ENCODE assay signal across 15 cellular contexts in genomic region chr1:97743129-97743528, GRCh38.
"Had no signal": no experiment of that assay in that cellular context is flagged by ENCODE, and none has a peak within 500 bp of the region (broad histone marks: within the 10 kb centered on the region; RNA-seq: fewer than 3 reads in every experiment).

No MANE protein-coding gene starts in this region.

- H3K4me3 ChIP-seq: body of pancreas, left lung had no signal

- H3K4me3 Mint-ChIP-seq: activated CD8-positive, alpha-beta memory T cell treated with anti-CD3 and anti-CD28 coated beads, Interleukin-2, amount 10 ng/mL, durations not matched to agents 7 days and 5 days; activated naive CD4-positive, alpha-beta T cell treated with anti-CD3 and anti-CD28 coated beads, Interleukin-2, amount 50 U/mL, for 24 hours; activated T-cell treated with anti-CD3 and anti-CD28 coated beads, Interleukin-2, amount 50 U/mL, for 24 hours; dendritic cell treated with granulocyte-macrophage colony-stimulating factor and Interleukin-4, amounts not matched to agents 40 ng/mL and 50 ng/mL, for 4 days; nephron progenitor cell; stimulated activated naive CD8-positive, alpha-beta T cell treated with anti-CD3 and anti-CD28 coated beads, Interleukin-15, Interleukin-2, amounts not matched to agents 100 ng/mL and 50 ng/mL, for 24 hours had no signal

- DNase-seq: activated CD4-positive, alpha-beta T cell treated with anti-CD3 and anti-CD28 coated beads for 1 hour; activated CD4-positive, alpha-beta T cell treated with anti-CD3 and anti-CD28 coated beads, Interleukin-2, amount 50 U/mL, for 48 hours; activated CD8-positive, alpha-beta memory T cell treated with anti-CD3 and anti-CD28 coated beads, Interleukin-2, amount 10 ng/mL, durations not matched to agents 7 days and 5 days; activated effector memory CD4-positive, alpha-beta T cell treated with Interleukin-2 at 50 U/mL for 16 hours; activated T-cell treated with anti-CD3 and anti-CD28 coated beads, Interleukin-2, amount 50 U/mL, for 24 hours; body of pancreas; erythroblast; left lung; nephron progenitor cell; stimulated activated CD4-positive, alpha-beta T cell treated with anti-CD3 and anti-CD28 coated beads, Interleukin-15, amount 100 ng/mL, for 24 hours; stimulated activated CD4-positive, alpha-beta T cell treated with anti-CD3 and anti-CD28 coated beads, Interleukin-4, amount 100 ng/mL, for 24 hours; T1000 had no signal

- H3K9me3 ChIP-seq: body of pancreas, left lung had no signal

- H3K27me3 ChIP-seq: body of pancreas, left lung had no signal

- H3K27me3 Mint-ChIP-seq: activated CD8-positive, alpha-beta memory T cell treated with anti-CD3 and anti-CD28 coated beads, Interleukin-2, amount 10 ng/mL, durations not matched to agents 7 days and 5 days; activated naive CD4-positive, alpha-beta T cell treated with anti-CD3 and anti-CD28 coated beads, Interleukin-2, amount 50 U/mL, for 24 hours; activated T-cell treated with anti-CD3 and anti-CD28 coated beads, Interleukin-2, amount 50 U/mL, for 24 hours; dendritic cell treated with granulocyte-macrophage colony-stimulating factor and Interleukin-4, amounts not matched to agents 40 ng/mL and 50 ng/mL, for 4 days; stimulated activated naive CD8-positive, alpha-beta T cell treated with anti-CD3 and anti-CD28 coated beads, Interleukin-15, Interleukin-2, amounts not matched to agents 100 ng/mL and 50 ng/mL, for 24 hours had no signal

- H3K9me3 Mint-ChIP-seq: activated naive CD4-positive, alpha-beta T cell treated with anti-CD3 and anti-CD28 coated beads, Interleukin-2, amount 50 U/mL, for 24 hours; activated T-cell treated with anti-CD3 and anti-CD28 coated beads, Interleukin-2, amount 50 U/mL, for 24 hours; dendritic cell treated with granulocyte-macrophage colony-stimulating factor and Interleukin-4, amounts not matched to agents 40 ng/mL and 50 ng/mL, for 4 days; nephron progenitor cell; stimulated activated naive CD8-positive, alpha-beta T cell treated with anti-CD3 and anti-CD28 coated beads, Interleukin-15, Interleukin-2, amounts not matched to agents 100 ng/mL and 50 ng/mL, for 24 hours had no signal

- H3K27ac ChIP-seq: body of pancreas, left lung had no signal

- H3K27ac Mint-ChIP-seq: activated CD8-positive, alpha-beta memory T cell treated with anti-CD3 and anti-CD28 coated beads, Interleukin-2, amount 10 ng/mL, durations not matched to agents 7 days and 5 days; activated naive CD4-positive, alpha-beta T cell treated with anti-CD3 and anti-CD28 coated beads, Interleukin-2, amount 50 U/mL, for 24 hours; activated T-cell treated with anti-CD3 and anti-CD28 coated beads, Interleukin-2, amount 50 U/mL, for 24 hours; dendritic cell treated with granulocyte-macrophage colony-stimulating factor and Interleukin-4, amounts not matched to agents 40 ng/mL and 50 ng/mL, for 4 days; nephron progenitor cell; stimulated activated naive CD8-positive, alpha-beta T cell treated with anti-CD3 and anti-CD28 coated beads, Interleukin-15, Interleukin-2, amounts not matched to agents 100 ng/mL and 50 ng/mL, for 24 hours had no signal

- H3K4me1 ChIP-seq: body of pancreas, left lung had no signal

- H3K4me1 Mint-ChIP-seq: activated CD8-positive, alpha-beta memory T cell treated with anti-CD3 and anti-CD28 coated beads, Interleukin-2, amount 10 ng/mL, durations not matched to agents 7 days and 5 days; nephron progenitor cell had no signal
